1 cellular context compared by ENCODE assay signal in the genomic region with DNA sequence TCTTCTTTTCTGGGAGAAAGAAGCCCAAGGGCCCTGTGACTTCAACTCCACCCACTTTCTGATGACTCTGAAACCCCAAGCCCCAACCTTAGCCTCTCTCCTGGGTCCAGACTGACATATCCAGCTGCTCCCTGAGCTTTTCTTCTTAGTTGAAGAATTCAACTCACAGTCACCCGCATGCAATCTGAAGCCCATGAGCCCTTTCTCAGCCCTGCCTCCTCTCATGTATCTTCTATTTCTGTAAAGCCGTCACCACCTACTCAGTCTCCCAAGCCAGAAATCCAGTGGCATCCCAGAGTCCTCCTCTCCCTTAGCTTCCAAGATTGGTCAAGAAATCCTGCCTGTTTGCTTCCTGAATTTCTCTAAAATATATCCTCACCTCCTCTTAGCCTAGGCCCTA.
TF ChIP-seq lines count a peak whose summit lies in the region.

No MANE protein-coding gene starts in this region.

TF ChIP-seq in WTC11, 78 proteins besides CTCF, POLR2A, EP300 and RAD21:
- TF ChIP-seq, protein P1, sequence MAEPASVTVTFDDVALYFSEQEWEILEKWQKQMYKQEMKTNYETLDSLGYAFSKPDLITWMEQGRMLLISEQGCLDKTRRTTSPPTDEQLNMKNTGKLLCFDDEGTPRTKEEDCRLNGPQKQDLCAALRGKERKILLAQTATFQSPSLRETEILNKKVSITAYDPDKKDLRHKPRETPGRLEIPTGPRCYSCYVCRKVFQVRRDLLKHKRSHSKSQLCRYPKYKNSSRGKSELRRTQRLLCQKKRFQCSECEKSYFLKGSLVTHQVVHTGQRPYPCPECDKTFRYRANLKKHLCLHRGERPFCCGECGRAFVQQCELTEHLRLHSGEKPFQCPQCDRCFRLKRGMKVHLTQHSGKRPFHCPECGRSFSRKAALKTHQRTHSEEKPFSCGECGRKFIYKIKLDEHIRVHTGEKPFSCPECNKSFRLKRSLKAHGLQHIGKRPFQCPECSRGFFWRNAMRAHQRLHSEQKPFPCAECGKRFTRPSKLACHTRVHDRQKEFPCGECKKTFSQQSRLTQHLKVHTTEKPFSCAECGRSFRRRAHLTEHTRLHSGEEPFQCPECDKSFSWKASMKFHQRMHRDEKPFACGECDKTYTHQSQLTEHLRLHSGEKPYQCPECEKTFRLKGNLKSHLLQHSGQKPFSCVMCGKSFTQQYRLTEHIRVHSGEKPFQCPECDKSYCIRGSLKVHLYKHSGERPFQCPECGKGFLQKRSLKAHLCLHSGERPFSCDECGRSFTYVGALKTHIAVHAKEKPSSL (CRISPR knock-in tag; conservative IDR thresholded peaks at IDR 0.05) = no peak
